In genomic region chr12:108875682-108876361, GRCh38 we compare ENCODE assay signal across 2 cellular contexts.
TF ChIP-seq lines count a peak whose summit lies in the region.

No MANE protein-coding gene starts in this region.

TF ChIP-seq in H1, 55 proteins besides CTCF, POLR2A, EP300 and RAD21:
- no peak for TF ChIP-seq CTBP2 (IDR thresholded peaks at IDR 0.05; ENCODE audit: borderline replicate concordance, insufficient read depth, insufficient read length, low read length)
- peak; percentile 85 for TF ChIP-seq KDM1A (IDR thresholded peaks at IDR 0.05; ENCODE audit: borderline replicate concordance, low read length)

TF ChIP-seq in SK-N-SH, 30 proteins besides CTCF, POLR2A, EP300 and RAD21:
- TF ChIP-seq MAX (IDR thresholded peaks at IDR 0.05; ENCODE audit: low read depth): no peak
- no peak for TF ChIP-seq USF1 (IDR thresholded peaks at IDR 0.05; ENCODE audit: borderline replicate concordance, low read depth)
- TF ChIP-seq CHD2 (IDR thresholded peaks at IDR 0.05; ENCODE audit: low read length, partially characterized antibody): no peak
- TF ChIP-seq YY1 (IDR thresholded peaks at IDR 0.05; ENCODE audit: low read depth): no peak
- no peak for TF ChIP-seq IRF3 (IDR thresholded peaks at IDR 0.05; ENCODE audit: low read depth, low read length)
- TF ChIP-seq, protein P1, sequence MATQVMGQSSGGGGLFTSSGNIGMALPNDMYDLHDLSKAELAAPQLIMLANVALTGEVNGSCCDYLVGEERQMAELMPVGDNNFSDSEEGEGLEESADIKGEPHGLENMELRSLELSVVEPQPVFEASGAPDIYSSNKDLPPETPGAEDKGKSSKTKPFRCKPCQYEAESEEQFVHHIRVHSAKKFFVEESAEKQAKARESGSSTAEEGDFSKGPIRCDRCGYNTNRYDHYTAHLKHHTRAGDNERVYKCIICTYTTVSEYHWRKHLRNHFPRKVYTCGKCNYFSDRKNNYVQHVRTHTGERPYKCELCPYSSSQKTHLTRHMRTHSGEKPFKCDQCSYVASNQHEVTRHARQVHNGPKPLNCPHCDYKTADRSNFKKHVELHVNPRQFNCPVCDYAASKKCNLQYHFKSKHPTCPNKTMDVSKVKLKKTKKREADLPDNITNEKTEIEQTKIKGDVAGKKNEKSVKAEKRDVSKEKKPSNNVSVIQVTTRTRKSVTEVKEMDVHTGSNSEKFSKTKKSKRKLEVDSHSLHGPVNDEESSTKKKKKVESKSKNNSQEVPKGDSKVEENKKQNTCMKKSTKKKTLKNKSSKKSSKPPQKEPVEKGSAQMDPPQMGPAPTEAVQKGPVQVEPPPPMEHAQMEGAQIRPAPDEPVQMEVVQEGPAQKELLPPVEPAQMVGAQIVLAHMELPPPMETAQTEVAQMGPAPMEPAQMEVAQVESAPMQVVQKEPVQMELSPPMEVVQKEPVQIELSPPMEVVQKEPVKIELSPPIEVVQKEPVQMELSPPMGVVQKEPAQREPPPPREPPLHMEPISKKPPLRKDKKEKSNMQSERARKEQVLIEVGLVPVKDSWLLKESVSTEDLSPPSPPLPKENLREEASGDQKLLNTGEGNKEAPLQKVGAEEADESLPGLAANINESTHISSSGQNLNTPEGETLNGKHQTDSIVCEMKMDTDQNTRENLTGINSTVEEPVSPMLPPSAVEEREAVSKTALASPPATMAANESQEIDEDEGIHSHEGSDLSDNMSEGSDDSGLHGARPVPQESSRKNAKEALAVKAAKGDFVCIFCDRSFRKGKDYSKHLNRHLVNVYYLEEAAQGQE (IDR thresholded peaks at IDR 0.05; ENCODE audit: low read depth, low read length): no peak
- no peak for TF ChIP-seq MXI1 (IDR thresholded peaks at IDR 0.05; ENCODE audit: low read depth, low read length)
- TF ChIP-seq, protein P2, sequence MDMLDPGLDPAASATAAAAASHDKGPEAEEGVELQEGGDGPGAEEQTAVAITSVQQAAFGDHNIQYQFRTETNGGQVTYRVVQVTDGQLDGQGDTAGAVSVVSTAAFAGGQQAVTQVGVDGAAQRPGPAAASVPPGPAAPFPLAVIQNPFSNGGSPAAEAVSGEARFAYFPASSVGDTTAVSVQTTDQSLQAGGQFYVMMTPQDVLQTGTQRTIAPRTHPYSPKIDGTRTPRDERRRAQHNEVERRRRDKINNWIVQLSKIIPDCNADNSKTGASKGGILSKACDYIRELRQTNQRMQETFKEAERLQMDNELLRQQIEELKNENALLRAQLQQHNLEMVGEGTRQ (IDR thresholded peaks at IDR 0.05; ENCODE audit: borderline replicate concordance, low read depth, low read length): no peak
- no peak for TF ChIP-seq RCOR1 (IDR thresholded peaks at IDR 0.05; ENCODE audit: low read length)
- TF ChIP-seq MEF2A (IDR thresholded peaks at IDR 0.05; ENCODE audit: borderline replicate concordance, low read depth): no peak
- TF ChIP-seq TEAD4 (IDR thresholded peaks at IDR 0.05; ENCODE audit: borderline replicate concordance, insufficient read depth): no peak
- TF ChIP-seq NFIC (IDR thresholded peaks at IDR 0.05; ENCODE audit: borderline replicate concordance): no peak
- no peak for TF ChIP-seq SMC3 (IDR thresholded peaks at IDR 0.05; ENCODE audit: low read depth, low read length)
- TF ChIP-seq TCF12 (IDR thresholded peaks at IDR 0.05): no peak
- no peak for TF ChIP-seq RFX5 (IDR thresholded peaks at IDR 0.05; ENCODE audit: low read length)
- TF ChIP-seq FOXM1 (IDR thresholded peaks at IDR 0.05; ENCODE audit: low read depth): no peak
- TF ChIP-seq TAF1 (IDR thresholded peaks at IDR 0.05; ENCODE audit: borderline replicate concordance, low read depth, low read length): no peak
- TF ChIP-seq PBX3 (IDR thresholded peaks at IDR 0.05): no peak
- TF ChIP-seq POLR2AphosphoS5 (IDR thresholded peaks at IDR 0.05; ENCODE audit: low read depth, low read length): no peak
